32 cellular contexts compared by ENCODE assay signal in genomic region chr1:112817555-112818373, GRCh38.
DNase-seq lines count a peak whose midpoint lies in the region; ATAC-seq and TF ChIP-seq lines count a peak whose summit lies in the region.
"Had no signal": no experiment of that assay in that cellular context is flagged by ENCODE, and none has a peak within 500 bp of the region (broad histone marks: within the 10 kb centered on the region; RNA-seq: fewer than 3 reads in every experiment).

No MANE protein-coding gene starts in this region.

- H3K27me3 Mint-ChIP-seq in WTC11 (ENCODE audit: low read depth), result no peaks in the 10 kb centered on the region
- H3K27me3 Mint-ChIP-seq in osteocyte (ENCODE audit: unreplicated experiment), result no peaks in the 10 kb centered on the region

- CTCF ChIA-PET in HEK293 (lab: Yijun Ruan, JAX) (interaction anchor here (0.6 to 4.2 kb wide), 7 partner anchors 8 to 970 kb away, joined by 3 to 34 read pairs (median 7); partner anchors contain the start of gene PPM1J), WTC11 (lab: Charles Lee) (interaction anchor here (0.7 to 2.6 kb wide), 16 partner anchors 8 to 255 kb away, joined by 3 to 18 read pairs (median 4); partner anchors contain the start of genes LRIG2 and PPM1J)

- peak overlapping the region; percentile 10 for H3K9ac ChIP-seq in iPS-18a (ENCODE audit: low read length)
- H3K9ac ChIP-seq: BLaER1, parathyroid adenoma had no signal

- 0 out of 2 replicates have a peak, but pooled peaks cover 4% of the 10 kb centered on the region for H3K4me1 ChIP-seq in HEK293 (ENCODE audit: control insufficient read depth, insufficient read depth, low read length)
- peaks cover 47% of the 10 kb centered on the region for H3K4me1 ChIP-seq in iPS-18a (ENCODE audit: control insufficient read depth, low read depth, low read length)
- H3K4me1 ChIP-seq in breast epithelium, result no peaks in the 10 kb centered on the region
- H3K4me1 ChIP-seq: colonic mucosa, lower lobe of right lung, parathyroid adenoma, SJCRH30 had no signal

- H3K4me1 Mint-ChIP-seq in WTC11, result peaks cover 54% of the 10 kb centered on the region
- peaks cover 9% of the 10 kb centered on the region for H3K4me1 Mint-ChIP-seq in osteocyte (ENCODE audit: unreplicated experiment)
- H3K4me1 Mint-ChIP-seq: activated naive CD4-positive, alpha-beta T cell treated with anti-CD3 and anti-CD28 coated beads, Interleukin-2, amount 50 U/mL, for 24 hours; activated T-helper 17 cell treated with anti-CD3 and anti-CD28 coated beads, Interleukin-2, amount 50 U/mL, for 72 hours had no signal

- POLR2A ChIA-PET in HEK293 (lab: Yijun Ruan, JAX) (no interaction called here), WTC11 (lab: Charles Lee) (interaction anchor here (0.6 to 1.8 kb wide), 9 partner anchors 12 to 1792 kb away, joined by 3 to 18 read pairs (median 7); partner anchors contain the start of gene LRIG2)

- TF ChIP-seq POLR2A in breast epithelium (IDR thresholded peaks at IDR 0.05), result no peak

- H3K27me3 ChIP-seq in iPS-18a (ENCODE audit: control insufficient read depth, insufficient read depth, low read length) (no peaks in the 10 kb centered on the region), breast epithelium (no peaks in the 10 kb centered on the region)
- H3K27me3 ChIP-seq: BLaER1, cardiac muscle cell, colonic mucosa, heart left ventricle, upper lobe of right lung had no signal

- H3K27ac ChIP-seq in HEK293 (ENCODE audit: extremely low read depth, low read depth, low read length) (no peak overlapping the region), iPS-18a (ENCODE audit: low read length) (peak overlapping the region; percentile 61), breast epithelium (no peak overlapping the region)
- H3K27ac ChIP-seq: BLaER1, cardiac muscle cell, colonic mucosa, lower lobe of right lung, parathyroid adenoma, SJCRH30, upper lobe of right lung had no signal

- intact Hi-C loops in posterior vena cava (cut with DNase I), result no loop called here
- intact Hi-C loops in breast epithelium (cut with DNase I; ENCODE audit: low total_unique reads), result no loop called here

- TF ChIP-seq CTCF in HEK293 (tag by site-specific recombination; IDR thresholded peaks at IDR 0.05), result no peak
- no peak for TF ChIP-seq CTCF in WTC11 (IDR thresholded peaks at IDR 0.05)
- no peak for TF ChIP-seq CTCF in osteocyte (IDR thresholded peaks at IDR 0.05)
- no peak for TF ChIP-seq CTCF in breast epithelium (IDR thresholded peaks at IDR 0.05)

- no peak overlapping the region for H3K4me3 Mint-ChIP-seq in WTC11
- no peak overlapping the region for H3K4me3 Mint-ChIP-seq in osteocyte (ENCODE audit: unreplicated experiment)
- H3K4me3 Mint-ChIP-seq: activated naive CD4-positive, alpha-beta T cell treated with anti-CD3 and anti-CD28 coated beads, Interleukin-2, amount 50 U/mL, for 24 hours; activated T-helper 17 cell treated with anti-CD3 and anti-CD28 coated beads, Interleukin-2, amount 50 U/mL, for 72 hours had no signal

- H3K36me3 ChIP-seq in HEK293 (ENCODE audit: control insufficient read depth in 2 of 2, insufficient read depth in 1 of 2, low read length in 2 of 2) (no peaks in the 10 kb centered on the region), iPS-18a (ENCODE audit: control insufficient read depth, low read depth, low read length) (peaks cover 4% of the 10 kb centered on the region), breast epithelium (no peaks in the 10 kb centered on the region)
- H3K36me3 ChIP-seq: BLaER1, cardiac muscle cell, colonic mucosa, heart left ventricle, lower lobe of right lung, SJCRH30, upper lobe of right lung had no signal

- no peaks in the 10 kb centered on the region for H3K9me3 Mint-ChIP-seq in WTC11
- H3K9me3 Mint-ChIP-seq in osteocyte (ENCODE audit: unreplicated experiment), result no peaks in the 10 kb centered on the region
- H3K9me3 Mint-ChIP-seq: activated naive CD4-positive, alpha-beta T cell treated with anti-CD3 and anti-CD28 coated beads, Interleukin-2, amount 50 U/mL, for 24 hours; activated T-helper 17 cell treated with anti-CD3 and anti-CD28 coated beads, Interleukin-2, amount 50 U/mL, for 72 hours had no signal

- peak; percentile 82 for DNase-seq in WTC11 (ENCODE audit: low spot score)
- peak; percentile 61 for DNase-seq in posterior vena cava (ENCODE audit: low spot score)
- no peak for DNase-seq in osteocyte (ENCODE audit: extremely low spot score, unreplicated experiment)
- DNase-seq in breast epithelium (ENCODE audit: low spot score in 2 of 2), result no peak
- no peak for DNase-seq in NCI-H2196 (lab: John Stamatoyannopoulos, UW; ENCODE audit: unreplicated experiment)
- DNase-seq: activated CD4-positive, alpha-beta T cell treated with anti-CD3 and anti-CD28 coated beads, Interleukin-2, amount 50 U/mL, for 4 hours; anterior cingulate cortex; colonic mucosa; COR-L47; DMS79; effector memory CD4-positive, alpha-beta T cell; erythroblast; heart left ventricle; IMR-90; kidney; lower lobe of right lung; NCI-H1092; NCI-H1930; NCI-H2227 treated with DMSO at 0.1 percent for 48 hours; NCI-H526 treated with DMSO at 0.1 percent for 48 hours; right cardiac atrium; SJCRH30; stimulated activated CD4-positive, alpha-beta T cell treated with anti-CD3 and anti-CD28 coated beads, Interleukin-2, amount 100 ng/mL, for 48 hours; upper lobe of right lung had no signal

- ATAC-seq in WTC11 (peak; percentile 94), GM21786 (IDR thresholded peaks at IDR 0.05; ENCODE audit: unreplicated experiment) (no peak)
- ATAC-seq: activated T-helper 17 cell treated with anti-CD3 and anti-CD28 coated beads, Interleukin-2, amount 50 U/mL, for 72 hours; heart left ventricle; lower lobe of right lung; right cardiac atrium; upper lobe of right lung had no signal

- H3K4me3 ChIP-seq in HEK293 (ENCODE audit: low read depth, low read length) (no peak overlapping the region), iPS-18a (ENCODE audit: low read length) (no peak overlapping the region), breast epithelium (no peak overlapping the region)
- H3K4me3 ChIP-seq: BLaER1, cardiac muscle cell, colonic mucosa, heart left ventricle, lower lobe of right lung, SJCRH30, upper lobe of right lung had no signal

- H3K36me3 Mint-ChIP-seq in WTC11 (peaks cover 7% of the 10 kb centered on the region), osteocyte (ENCODE audit: unreplicated experiment) (no peaks in the 10 kb centered on the region)
- H3K36me3 Mint-ChIP-seq: activated naive CD4-positive, alpha-beta T cell treated with anti-CD3 and anti-CD28 coated beads, Interleukin-2, amount 50 U/mL, for 24 hours had no signal

- peak overlapping the region; percentile 97 for H3K27ac Mint-ChIP-seq in WTC11
- no peak overlapping the region for H3K27ac Mint-ChIP-seq in osteocyte (ENCODE audit: unreplicated experiment)
- H3K27ac Mint-ChIP-seq: activated naive CD4-positive, alpha-beta T cell treated with anti-CD3 and anti-CD28 coated beads, Interleukin-2, amount 50 U/mL, for 24 hours; activated T-helper 17 cell treated with anti-CD3 and anti-CD28 coated beads, Interleukin-2, amount 50 U/mL, for 72 hours had no signal

- H3K9me3 ChIP-seq in HEK293 (ENCODE audit: control insufficient read depth, insufficient read depth, low read depth, low read length) (no peaks in the 10 kb centered on the region), iPS-18a (ENCODE audit: control insufficient read depth, low read depth, low read length) (no peaks in the 10 kb centered on the region), breast epithelium (no peaks in the 10 kb centered on the region)
- H3K9me3 ChIP-seq: BLaER1, colonic mucosa, heart left ventricle, lower lobe of right lung, SJCRH30, upper lobe of right lung had no signal

TF ChIP-seq in HEK293, 187 proteins besides CTCF, POLR2A, EP300 and RAD21:
- TF ChIP-seq GLIS1 (tag by site-specific recombination; IDR thresholded peaks at IDR 0.05), result peak; percentile 98
- TF ChIP-seq ZIC2 (tag by site-specific recombination; IDR thresholded peaks at IDR 0.05), result peak; percentile 50
- TF ChIP-seq ZNF404 (tag by site-specific recombination; IDR thresholded peaks at IDR 0.05), result no peak
- TF ChIP-seq ZBTB6 (tag by site-specific recombination; IDR thresholded peaks at IDR 0.05), result peak; percentile 46; the same call in 1 of the 2 replicates

TF ChIP-seq in WTC11, 78 proteins besides CTCF, POLR2A, EP300 and RAD21 (continues in another document):
- TF ChIP-seq, protein P1, sequence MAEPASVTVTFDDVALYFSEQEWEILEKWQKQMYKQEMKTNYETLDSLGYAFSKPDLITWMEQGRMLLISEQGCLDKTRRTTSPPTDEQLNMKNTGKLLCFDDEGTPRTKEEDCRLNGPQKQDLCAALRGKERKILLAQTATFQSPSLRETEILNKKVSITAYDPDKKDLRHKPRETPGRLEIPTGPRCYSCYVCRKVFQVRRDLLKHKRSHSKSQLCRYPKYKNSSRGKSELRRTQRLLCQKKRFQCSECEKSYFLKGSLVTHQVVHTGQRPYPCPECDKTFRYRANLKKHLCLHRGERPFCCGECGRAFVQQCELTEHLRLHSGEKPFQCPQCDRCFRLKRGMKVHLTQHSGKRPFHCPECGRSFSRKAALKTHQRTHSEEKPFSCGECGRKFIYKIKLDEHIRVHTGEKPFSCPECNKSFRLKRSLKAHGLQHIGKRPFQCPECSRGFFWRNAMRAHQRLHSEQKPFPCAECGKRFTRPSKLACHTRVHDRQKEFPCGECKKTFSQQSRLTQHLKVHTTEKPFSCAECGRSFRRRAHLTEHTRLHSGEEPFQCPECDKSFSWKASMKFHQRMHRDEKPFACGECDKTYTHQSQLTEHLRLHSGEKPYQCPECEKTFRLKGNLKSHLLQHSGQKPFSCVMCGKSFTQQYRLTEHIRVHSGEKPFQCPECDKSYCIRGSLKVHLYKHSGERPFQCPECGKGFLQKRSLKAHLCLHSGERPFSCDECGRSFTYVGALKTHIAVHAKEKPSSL (CRISPR knock-in tag; conservative IDR thresholded peaks at IDR 0.05), result no peak
- TF ChIP-seq MXD4 (CRISPR knock-in tag; IDR thresholded peaks at IDR 0.05; ENCODE audit: borderline replicate concordance) (peak; percentile 87; the same call in 1 of the 2 replicates), ZNF219 (CRISPR knock-in tag; IDR thresholded peaks at IDR 0.05; ENCODE audit: borderline replicate concordance) (no peak; the same call in 1 of the 2 replicates), NFATC4 (CRISPR knock-in tag; IDR thresholded peaks at IDR 0.05) (no peak), GRHL2 (CRISPR knock-in tag; IDR thresholded peaks at IDR 0.05; ENCODE audit: insufficient replicate concordance, severe bottlenecking) (no peak), FOXP1 (CRISPR knock-in tag; IDR thresholded peaks at IDR 0.05; ENCODE audit: borderline replicate concordance) (peak; percentile 48; the same call in 1 of the 2 replicates), SMAD4 (CRISPR knock-in tag; IDR thresholded peaks at IDR 0.05) (no peak), JUN (CRISPR knock-in tag; IDR thresholded peaks at IDR 0.05) (no peak), OVOL2 (CRISPR knock-in tag; IDR thresholded peaks at IDR 0.05; ENCODE audit: borderline replicate concordance) (no peak), SMAD3 (CRISPR knock-in tag; IDR thresholded peaks at IDR 0.05; ENCODE audit: borderline replicate concordance) (peak; percentile 52; the same call in 1 of the 2 replicates), CREM (CRISPR knock-in tag; IDR thresholded peaks at IDR 0.05) (0 out of 2 replicates have a peak, but pooled peaks have one; percentile 32), PRRX2 (CRISPR knock-in tag; IDR thresholded peaks at IDR 0.05) (no peak; the same call in 1 of the 2 replicates), FOXJ3 (CRISPR knock-in tag; IDR thresholded peaks at IDR 0.05; ENCODE audit: borderline replicate concordance) (no peak)

Comparison
In these comparisons a context has a peak if more than half of its experiments do, and no peak if none do; other contexts are left out.
1. DNase-seq: peak in WTC11 (single experiment) and posterior vena cava (single experiment); none in osteocyte (single experiment), breast epithelium (0 of 2) and NCI-H2196 (single experiment).
2. Of the 8 proteins assayed by ChIP-seq in both HEK293 and WTC11: peak only in HEK293: none; only in WTC11: ZBTB21, ZNF423 and ZSCAN18; in both: none; in neither: 5.